ENCODE assay signal across 1 cellular context in genomic region chr6:24403501-24403824, GRCh38.
TF ChIP-seq lines count a peak whose summit lies in the region.

No MANE protein-coding gene starts in this region.

TF ChIP-seq in GM23338, 12 proteins besides CTCF, POLR2A, EP300 and RAD21 (continued from another document):
- no peak for TF ChIP-seq REST (IDR thresholded peaks at IDR 0.05; ENCODE audit: unreplicated experiment)
- TF ChIP-seq JUNB (IDR thresholded peaks at IDR 0.05; ENCODE audit: unreplicated experiment), result no peak
- no peak for TF ChIP-seq EZH2 (IDR thresholded peaks at IDR 0.05; ENCODE audit: low read depth, unreplicated experiment)
- no peak for TF ChIP-seq CREB1 (CRISPR knock-in tag; IDR thresholded peaks at IDR 0.05; ENCODE audit: low read depth)
